11 cellular contexts compared by ENCODE assay signal in genomic region chr13:24741016-24741662, GRCh38. TPM values are rescaled to one million over a fixed set of nuclear protein-coding genes. Genes with fewer than 3 reads are reported as not detected.
DNase-seq lines count a peak whose midpoint lies in the region; TF ChIP-seq lines count a peak whose summit lies in the region.
"Had no signal": no experiment of that assay in that cellular context is flagged by ENCODE, and none has a peak within 500 bp of the region (broad histone marks: within the 10 kb centered on the region; RNA-seq: fewer than 3 reads in every experiment).

No MANE protein-coding gene starts in this region.

- peaks cover 21% of the 10 kb centered on the region for H3K27me3 Mint-ChIP-seq in chondrocyte (ENCODE audit: low read depth)
- H3K27me3 Mint-ChIP-seq in type B pancreatic cell = peaks cover 35% of the 10 kb centered on the region

- TF ChIP-seq CTCF in cardiac muscle cell (IDR thresholded peaks at IDR 0.05; ENCODE audit: low read depth, low read length) (peak; percentile 32), LNCAP (IDR thresholded peaks at IDR 0.05) (peak; percentile 12; the same call in 1 of the 2 replicates), chondrocyte (IDR thresholded peaks at IDR 0.05) (peak; percentile 42), type B pancreatic cell (conservative IDR thresholded peaks at IDR 0.05) (peak; percentile 32)

- H3K36me3 ChIP-seq in cardiac muscle cell = no peaks in the 10 kb centered on the region

- no peaks in the 10 kb centered on the region for H3K4me1 ChIP-seq in cardiac muscle cell (ENCODE audit: low read depth)

- H3K4me3 Mint-ChIP-seq in chondrocyte (ENCODE audit: unreplicated experiment) (no peak overlapping the region), type B pancreatic cell (no peak overlapping the region)

- no peaks in the 10 kb centered on the region for H3K9me3 ChIP-seq in cardiac muscle cell (ENCODE audit: low read depth)

- H3K27me3 ChIP-seq in cardiac muscle cell = peaks cover 36% of the 10 kb centered on the region

- H3K27ac Mint-ChIP-seq in chondrocyte (ENCODE audit: unreplicated experiment) (no peak overlapping the region), type B pancreatic cell (no peak overlapping the region)

- DNase-seq in cardiac muscle cell (ENCODE audit: low read depth in 1 of 2, low spot score in 1 of 2) (no peak), cardiac septum (ENCODE audit: low spot score) (no peak), chondrocyte (ENCODE audit: low spot score) (no peak), type B pancreatic cell (ENCODE audit: extremely low spot score, unreplicated experiment) (no peak), HK-2 (ENCODE audit: unreplicated experiment) (no peak), SKM-1 (lab: John Stamatoyannopoulos, UW; ENCODE audit: unreplicated experiment) (no peak)
- no peak for DNase-seq in activated T-cell treated with anti-CD3 and anti-CD28 coated beads, Interleukin-2, amount 50 U/mL, for 1 hour
- DNase-seq: NCI-H1105, occipital lobe had no signal

- H3K27ac ChIP-seq in cardiac muscle cell = no peak overlapping the region
- H3K27ac ChIP-seq: C4-2B had no signal

- H3K36me3 Mint-ChIP-seq in chondrocyte (ENCODE audit: low read depth) (no peaks in the 10 kb centered on the region), type B pancreatic cell (no peaks in the 10 kb centered on the region)

- no peak overlapping the region for H3K4me3 ChIP-seq in cardiac muscle cell

- intact Hi-C loops in cardiac septum (cut with DNase I) = no loop called here

- no peaks in the 10 kb centered on the region for H3K9me3 Mint-ChIP-seq in chondrocyte (ENCODE audit: low read depth)
- no peaks in the 10 kb centered on the region for H3K9me3 Mint-ChIP-seq in type B pancreatic cell

- H3K4me1 Mint-ChIP-seq in chondrocyte (ENCODE audit: low read depth) (peaks cover under 1% of the 10 kb centered on the region), type B pancreatic cell (ENCODE audit: unreplicated experiment) (peaks cover 5% of the 10 kb centered on the region)

RNA-seq across cellular contexts. Expression of gene RNF17, which starts 22.8 kb away (rescaled TPM):
- total RNA-seq in cardiac muscle cell (not detected in 2 replicates), cardiac septum (not detected), chondrocyte (not detected in 3 replicates), type B pancreatic cell (ENCODE audit: low replicate concordance) (0.12 TPM in 1 of 2 replicates, not detected in the other)
- polyA plus RNA-seq in cardiac muscle cell = not detected in 2 replicates
- total RNA-seq: occipital lobe had no signal
